In genomic region chr1:149877211-149877946, GRCh38 we compare ENCODE assay signal across 14 cellular contexts.
"Had no signal": no experiment of that assay in that cellular context is flagged by ENCODE, and none has a peak within 500 bp of the region (broad histone marks: within the 10 kb centered on the region; RNA-seq: fewer than 3 reads in every experiment).

No MANE protein-coding gene starts in this region.

- H3K27me3 ChIP-seq: heart right ventricle, left lung, neural progenitor cell, right atrium auricular region had no signal

- H3K27me3 Mint-ChIP-seq: activated CD4-positive, alpha-beta memory T cell treated with anti-CD3 and anti-CD28 coated beads, Interleukin-2, amount 10 ng/mL, durations not matched to agents 7 days and 5 days had no signal

- ATAC-seq: left lung had no signal

- H3K4me3 ChIP-seq: coronary artery, heart right ventricle, left lung, neural progenitor cell, right atrium auricular region, skin epidermis had no signal

- H3K36me3 ChIP-seq: heart right ventricle, left lung, neural progenitor cell, right atrium auricular region had no signal

- H3K9me3 ChIP-seq: heart right ventricle, left lung, right atrium auricular region, SK-N-SH had no signal

- H3K27ac Mint-ChIP-seq: activated CD4-positive, alpha-beta memory T cell treated with anti-CD3 and anti-CD28 coated beads, Interleukin-2, amount 10 ng/mL, durations not matched to agents 7 days and 5 days; neural progenitor cell; T-helper 1 cell treated with Interleukin-12 subunit alpha and Interleukin-12 subunit beta and Interleukin-4 antibody, amounts not matched to agents 30 μg/mL and 1 μg/mL, for 36 hours had no signal

- H3K4me3 Mint-ChIP-seq: activated CD4-positive, alpha-beta memory T cell treated with anti-CD3 and anti-CD28 coated beads, Interleukin-2, amount 10 ng/mL, durations not matched to agents 7 days and 5 days; neural progenitor cell; T-helper 1 cell treated with Interleukin-12 subunit alpha and Interleukin-12 subunit beta and Interleukin-4 antibody, amounts not matched to agents 30 μg/mL and 1 μg/mL, for 36 hours had no signal

- H3K27ac ChIP-seq: coronary artery, heart right ventricle, left lung, neural progenitor cell, parathyroid adenoma, right atrium auricular region, skin epidermis had no signal

- H3K9me3 Mint-ChIP-seq: activated CD4-positive, alpha-beta memory T cell treated with anti-CD3 and anti-CD28 coated beads, Interleukin-2, amount 10 ng/mL, durations not matched to agents 7 days and 5 days; neural progenitor cell; T-helper 1 cell treated with Interleukin-12 subunit alpha and Interleukin-12 subunit beta and Interleukin-4 antibody, amounts not matched to agents 30 μg/mL and 1 μg/mL, for 36 hours had no signal

- DNase-seq: activated CD4-positive, alpha-beta memory T cell treated with anti-CD3 and anti-CD28 coated beads, Interleukin-2, amount 10 ng/mL, durations not matched to agents 7 days and 5 days; activated CD4-positive, CD25-positive, alpha-beta regulatory T cell; central memory CD4-positive, alpha-beta T cell; effector CD4-positive, alpha-beta T cell; foreskin melanocyte; heart right ventricle; SK-N-SH had no signal

- H3K4me1 ChIP-seq: left lung, neural progenitor cell, parathyroid adenoma, right atrium auricular region had no signal

- H3K36me3 Mint-ChIP-seq: neural progenitor cell had no signal
